ENCODE assay signal across 26 cellular contexts in genomic region chr12:31523306-31523705, GRCh38.
"Had no signal": no experiment of that assay in that cellular context is flagged by ENCODE, and none has a peak within 500 bp of the region (broad histone marks: within the 10 kb centered on the region; RNA-seq: fewer than 3 reads in every experiment).

No MANE protein-coding gene starts in this region.

- H3K9me3 ChIP-seq: left ventricle myocardium inferior, lower lobe of right lung, ovary, right atrium auricular region, sigmoid colon, stomach, thoracic aorta, transverse colon had no signal

- H3K9ac ChIP-seq: neural progenitor cell had no signal

- ATAC-seq: left cardiac atrium, lower lobe of right lung had no signal

- H3K27ac Mint-ChIP-seq: naive B cell, neural progenitor cell had no signal

- H3K27me3 Mint-ChIP-seq: naive B cell had no signal

- H3K4me3 Mint-ChIP-seq: endodermal cell, naive B cell, neural progenitor cell had no signal

- H3K4me2 ChIP-seq: hepatocyte, neural progenitor cell had no signal

- H2AFZ ChIP-seq: hepatocyte, neural progenitor cell had no signal

- H3K27me3 ChIP-seq: hepatocyte, neural progenitor cell, ovary, right atrium auricular region, sigmoid colon, stomach, transverse colon had no signal

- FAIRE-seq: endothelial cell of umbilical vein, kidney, small intestine had no signal

- H3K36me3 ChIP-seq: left ventricle myocardium inferior, lower lobe of right lung, neural progenitor cell, ovary, right atrium auricular region, sigmoid colon, stomach, thoracic aorta, transverse colon had no signal

- H3K9me3 Mint-ChIP-seq: endodermal cell, naive B cell, neural progenitor cell had no signal

- DNase-seq: effector CD4-positive, alpha-beta T cell; endodermal cell; erythroblast; foreskin melanocyte; head of caudate nucleus; kidney; left cardiac atrium; left ventricle myocardium inferior; lower lobe of right lung; mesenchymal stem cell; naive B cell; nucleus accumbens; ovary; sigmoid colon; small intestine; stimulated activated CD4-positive, alpha-beta T cell treated with anti-CD3 and anti-CD28 coated beads, Interleukin-12 subunit alpha, Interleukin-12 subunit beta, amount 100 ng/mL, for 4 hours; stimulated activated naive CD4-positive, alpha-beta T cell; stomach; substantia nigra; transverse colon had no signal

- H3K4me3 ChIP-seq: coronary artery, hepatocyte, left ventricle myocardium inferior, lower lobe of right lung, neural progenitor cell, ovary, right atrium auricular region, sigmoid colon, stomach, thoracic aorta, transverse colon had no signal

- H3K27ac ChIP-seq: coronary artery, hepatocyte, left ventricle myocardium inferior, lower lobe of right lung, neural progenitor cell, ovary, right atrium auricular region, sigmoid colon, stomach, thoracic aorta, transverse colon had no signal
